8 cellular contexts compared by ENCODE assay signal in genomic region chr17:50345443-50346312, GRCh38. TPM values are rescaled to one million over a fixed set of nuclear protein-coding genes. Genes with fewer than 3 reads are reported as not detected.
DNase-seq lines count a peak whose midpoint lies in the region; ATAC-seq and TF ChIP-seq lines count a peak whose summit lies in the region.

XYLT2 (plus strand) TSS chr17:50346126; CDS start chr17:50346141, 15 bp downstream.

- H3K4me1 Mint-ChIP-seq in activated CD4-positive, alpha-beta T cell treated with anti-CD3 and anti-CD28 coated beads for 36 hours = peaks cover 32% of the 10 kb centered on the region

- TF ChIP-seq POLR2A in GM18951 (IDR thresholded peaks at IDR 0.05; ENCODE audit: extremely low read depth, insufficient read depth, insufficient read length) = peak; percentile 83

- peak within 1 kb of the TSS; percentile 90 for H3K4me3 Mint-ChIP-seq in activated CD4-positive, alpha-beta T cell treated with anti-CD3 and anti-CD28 coated beads for 36 hours

- H3K36me3 Mint-ChIP-seq in activated CD4-positive, alpha-beta T cell treated with anti-CD3 and anti-CD28 coated beads for 36 hours (ENCODE audit: low read depth) = peaks cover 2% of the 10 kb centered on the region

- in situ Hi-C loops in GM18951 (cut with MboI; ENCODE audit: low sequenced_read_pairs, unreplicated experiment) = no loop called here

- no peaks in the 10 kb centered on the region for H3K27me3 Mint-ChIP-seq in activated CD4-positive, alpha-beta T cell treated with anti-CD3 and anti-CD28 coated beads for 36 hours

- ATAC-seq in HG03196 (IDR thresholded peaks at IDR 0.05; ENCODE audit: unreplicated experiment) (peak; percentile 56), left colon (peak; percentile 91)
- peak; percentile 91 for ATAC-seq in activated CD4-positive, alpha-beta T cell treated with anti-CD3 and anti-CD28 coated beads for 36 hours

- POLR2A ChIA-PET in activated CD4-positive, alpha-beta T cell treated with anti-CD3 and anti-CD28 coated beads for 36 hours (lab: Charles Lee) = interaction anchor here (0.8 to 1.5 kb wide), 3 partner anchors 26 to 52 kb away, joined by 3 to 8 read pairs (median 4); partner anchors contain the start of gene LRRC59

- peak within 1 kb of the TSS; percentile 85 for H3K4me3 ChIP-seq in choroid plexus epithelial cell (ENCODE audit: low read depth, low read length)

- no peak for TF ChIP-seq CTCF in choroid plexus epithelial cell (conservative IDR thresholded peaks at IDR 0.05; ENCODE audit: low read depth, low read length)

- intact Hi-C loops in activated CD4-positive, alpha-beta T cell treated with anti-CD3 and anti-CD28 coated beads for 36 hours (cut with DNase I, micrococcal nuclease) = loop anchor here (1.0 to 2.0 kb wide), 9 partner anchors 27 to 669 kb away; partner anchors contain the start of genes ANKRD40 (in 1 of the 2), LRRC59 (in 1 of the 2), PDK2 (in 1 of the 2) and RSAD1 (in 1 of the 2)
- intact Hi-C loops in left colon (cut with DNase I, micrococcal nuclease) = no loop called here

- CTCF ChIA-PET in activated CD4-positive, alpha-beta T cell treated with anti-CD3 and anti-CD28 coated beads for 36 hours (lab: Charles Lee) = interaction anchor here (0.6 to 1.6 kb wide), 6 partner anchors 9 to 325 kb away, joined by 3 to 8 read pairs (median 4); no protein-coding TSS in a partner anchor

- H3K9me3 Mint-ChIP-seq in activated CD4-positive, alpha-beta T cell treated with anti-CD3 and anti-CD28 coated beads for 36 hours (ENCODE audit: low read depth) = no peaks in the 10 kb centered on the region

- DNase-seq in AG08396 (ENCODE audit: low spot score) = peak; percentile 99
- peak; percentile 61 for DNase-seq in NCI-H446 treated with DMSO at 0.1 percent for 48 hours (lab: John Stamatoyannopoulos, UW)
- DNase-seq in activated CD4-positive, alpha-beta T cell treated with anti-CD3 and anti-CD28 coated beads for 36 hours = peak; percentile 95
- DNase-seq in choroid plexus epithelial cell (ENCODE audit: low read depth) = peak; percentile 80
- peak; percentile 83 to 92 for DNase-seq in left colon
- peak; percentile 91 to 94 for DNase-seq in stimulated activated CD4-positive, alpha-beta T cell treated with anti-CD3 and anti-CD28 coated beads, Interleukin-1b, Interleukin-23, amount 100 ng/mL, for 4 hours (ENCODE audit: low read depth in 2 of 2)

- H3K27ac Mint-ChIP-seq in activated CD4-positive, alpha-beta T cell treated with anti-CD3 and anti-CD28 coated beads for 36 hours = peak within 1 kb of the TSS; percentile 94

RNA-seq across cellular contexts. Expression of gene XYLT2, which starts in this region (rescaled TPM):
- total RNA-seq in activated CD4-positive, alpha-beta T cell treated with anti-CD3 and anti-CD28 coated beads for 36 hours = 10 to 100 TPM; 29.8 to 30.4 TPM
- 10 to 100 TPM; 18.1 to 20.2 TPM for total RNA-seq in left colon

Comparison
In these comparisons a context has a peak if more than half of its experiments do, and no peak if none do; other contexts are left out.
1. Peak in every context shown above with its lines: DNase-seq, ATAC-seq and H3K4me3 ChIP-seq.
2. intact Hi-C loops: an anchor here in activated CD4-positive, alpha-beta T cell treated with anti-CD3 and anti-CD28 coated beads for 36 hours (1.0 to 2.0 kb wide); none called in left colon.